Comparison of ENCODE assay signal across 8 cellular contexts in the genomic region with DNA sequence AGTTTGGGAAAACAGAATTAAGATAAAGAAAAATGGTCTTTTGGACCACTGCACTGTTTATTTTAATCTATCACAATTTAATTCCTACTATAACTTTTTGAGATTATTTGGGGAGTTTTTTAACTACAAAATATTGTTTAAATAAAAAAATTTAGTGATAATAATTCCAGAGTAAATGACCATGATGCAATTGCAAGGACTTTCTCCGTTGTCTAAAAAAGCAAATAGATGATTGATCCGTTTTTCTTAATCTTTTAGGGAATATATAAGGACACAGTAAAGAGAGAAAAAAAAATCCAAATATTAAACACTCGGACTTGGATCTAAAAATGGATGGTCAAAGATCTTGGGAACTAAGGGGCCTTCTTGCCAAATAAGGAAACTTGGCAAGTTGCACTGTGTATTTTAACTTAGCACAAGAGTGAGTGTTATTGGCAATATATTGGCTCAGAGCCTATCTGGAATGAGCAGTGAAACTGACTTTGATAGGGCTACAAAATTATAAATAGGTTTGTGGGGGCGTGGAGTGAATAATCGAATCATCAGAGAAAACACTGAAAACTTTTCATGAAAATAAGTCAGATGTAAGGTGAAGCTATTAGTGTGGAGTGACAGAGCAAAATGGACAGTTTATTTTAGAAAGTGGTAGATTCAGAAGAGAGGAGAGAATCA. TPM values are rescaled to one million over a fixed set of nuclear protein-coding genes. Genes with fewer than 3 reads are reported as not detected.
DNase-seq lines count a peak whose midpoint lies in the region; TF ChIP-seq lines count a peak whose summit lies in the region.

No MANE protein-coding gene starts in this region.

- intact Hi-C loops in A673 (cut with micrococcal nuclease; ENCODE audit: unreplicated experiment) (loop anchor here (5.0 kb wide), 2 partner anchors 50 to 130 kb away; no protein-coding TSS in a partner anchor), lower leg skin (cut with DNase I; ENCODE audit: low total_unique reads) (no loop called here)

- H3K4me3 ChIP-seq in A673 (ENCODE audit: low read depth, low read length, poor library complexity, severe bottlenecking) (peak overlapping the region; percentile 76), HEK293 (ENCODE audit: low read depth, low read length) (peak overlapping the region; percentile 8; the same call in 1 of the 2 replicates), H7 (ENCODE audit: insufficient read depth, low read depth, low read length) (no peak overlapping the region), lower leg skin (ENCODE audit: low read depth, poor library complexity, severe bottlenecking) (no peak overlapping the region)

- TSS peak; percentile 43 for BruUV-seq in A673 (replicated peaks; lab: Mats Ljungman, UMichigan)

- TF ChIP-seq POLR2A in lower leg skin (IDR thresholded peaks at IDR 0.05) = no peak

- DNase-seq in A673 (ENCODE audit: low spot score) = no peak
- DNase-seq in astrocyte of the hippocampus (ENCODE audit: low read depth, low spot score) = peak; percentile 34
- peak; percentile 29 to 60 for DNase-seq in lung microvascular endothelial cell (ENCODE audit: low read depth in 2 of 2)
- no peak for DNase-seq in H7
- DNase-seq in SHP77 treated with DMSO at 0.1 percent for 48 hours (lab: John Stamatoyannopoulos, UW) = no peak
- no peak for DNase-seq in lower leg skin (ENCODE audit: low spot score in 2 of 2)
- no peak for DNase-seq in NCI-H2227 treated with DMSO at 0.1 percent for 48 hours (lab: John Stamatoyannopoulos, UW)

- POLR2A ChIA-PET in A673 (lab: Charles Lee; ENCODE audit: low non-redundant PET) = interaction anchor here (0.6 kb wide), 1 partner anchor 1474 kb away, joined by 3 read pairs; no protein-coding TSS in a partner anchor
- POLR2A ChIA-PET in HEK293 (lab: Yijun Ruan, JAX) = no interaction called here

- WGBS in lower leg skin, 2 donors = 53 to 57% methylated on average over 5 of the region's 5 CpGs

- no peaks in the 10 kb centered on the region for H3K27me3 ChIP-seq in A673 (replicated peaks; ENCODE audit: insufficient read depth, low read depth, low read length, poor library complexity)
- peaks cover 2% of the 10 kb centered on the region; the same call in 1 of the 2 replicates for H3K27me3 ChIP-seq in H7 (ENCODE audit: control insufficient read depth, insufficient read depth, low read length)

- TF ChIP-seq CTCF in A673 (conservative IDR thresholded peaks at IDR 0.05; ENCODE audit: low read depth, low read length) (no peak), HEK293 (tag by site-specific recombination; IDR thresholded peaks at IDR 0.05) (no peak), lower leg skin (IDR thresholded peaks at IDR 0.05) (no peak)

- H3K4me1 ChIP-seq in A673 (ENCODE audit: insufficient read depth, low read length, poor library complexity, severe bottlenecking) (peaks cover 16% of the 10 kb centered on the region), HEK293 (ENCODE audit: control insufficient read depth, insufficient read depth, low read length) (no peaks in the 10 kb centered on the region)

- H3K27ac ChIP-seq in A673 (ENCODE audit: low read depth, low read length, poor library complexity, severe bottlenecking) (peak overlapping the region; percentile 95), HEK293 (ENCODE audit: extremely low read depth, low read depth, low read length) (no peak overlapping the region)

- H3K36me3 ChIP-seq in A673 (ENCODE audit: insufficient read depth, low read length, poor library complexity, severe bottlenecking) (no peaks in the 10 kb centered on the region), HEK293 (ENCODE audit: control insufficient read depth in 2 of 2, insufficient read depth in 1 of 2, low read length in 2 of 2) (peaks cover 0 to 4% of the 10 kb centered on the region in 2 experiments; a peak in 1 of 3 replicates), H7 (replicated peaks; ENCODE audit: control insufficient read depth, insufficient read depth, low read length) (no peaks in the 10 kb centered on the region)

- H3K9me3 ChIP-seq in A673 (ENCODE audit: low read depth, low read length, poor library complexity, severe bottlenecking) (no peaks in the 10 kb centered on the region), HEK293 (ENCODE audit: control insufficient read depth, insufficient read depth, low read depth, low read length) (no peaks in the 10 kb centered on the region)

- CTCF ChIA-PET in A673 (lab: Charles Lee) = interaction anchor here (0.7 kb wide), 1 partner anchor 133 kb away, joined by 3 read pairs; no protein-coding TSS in a partner anchor
- CTCF ChIA-PET in HEK293 (lab: Yijun Ruan, JAX) = interaction anchor here (1.4 to 2.7 kb wide), 2 partner anchors 50 to 133 kb away, joined by 8 to 17 read pairs; no protein-coding TSS in a partner anchor

TF ChIP-seq in HEK293, 187 proteins besides CTCF, POLR2A, EP300 and RAD21:
- TF ChIP-seq ZNF366 (tag by site-specific recombination; conservative IDR thresholded peaks at IDR 0.05) = 0 out of 2 replicates have a peak, but pooled peaks have one; percentile 17
- no peak for TF ChIP-seq KLF8 (tag by site-specific recombination; IDR thresholded peaks at IDR 0.05)
- TF ChIP-seq PRDM6 (tag by site-specific recombination; IDR thresholded peaks at IDR 0.05) = peak; percentile 31; the same call in 1 of the 2 replicates
- TF ChIP-seq PRDM1 (tag by site-specific recombination; IDR thresholded peaks at IDR 0.05) = peak; percentile 76

RNA-seq across cellular contexts. Expression of gene MAP3K20, which starts 2.0 kb away (rescaled TPM):
- total RNA-seq in A673 (2021) = 40.0 and 43.7 TPM in 2 replicates
- 17.9 and 19.2 TPM in 2 replicates for total RNA-seq in lung microvascular endothelial cell
- 7.1 and 7.6 TPM in 2 replicates for total RNA-seq in H7 (2014; rRNA removed; shearing (Covaris generic))
- total RNA-seq in lower leg skin = 10 to 100 TPM; 30.9 to 40.3 (median 37.3) TPM

Comparison
In these comparisons a context has a peak if more than half of its experiments do, and no peak if none do; other contexts are left out.
1. DNase-seq: peak in astrocyte of the hippocampus (single experiment) and lung microvascular endothelial cell (2 of 2); none in A673 (single experiment), H7 (single experiment), SHP77 treated with DMSO at 0.1 percent for 48 hours (single experiment), lower leg skin (0 of 2) and NCI-H2227 treated with DMSO at 0.1 percent for 48 hours (single experiment).
2. H3K4me3 ChIP-seq: peak in A673 (single experiment) and HEK293 (single experiment); none in H7 (single experiment) and lower leg skin (single experiment).